Comparison of ENCODE assay signal across 6 cellular contexts in the genomic region with DNA sequence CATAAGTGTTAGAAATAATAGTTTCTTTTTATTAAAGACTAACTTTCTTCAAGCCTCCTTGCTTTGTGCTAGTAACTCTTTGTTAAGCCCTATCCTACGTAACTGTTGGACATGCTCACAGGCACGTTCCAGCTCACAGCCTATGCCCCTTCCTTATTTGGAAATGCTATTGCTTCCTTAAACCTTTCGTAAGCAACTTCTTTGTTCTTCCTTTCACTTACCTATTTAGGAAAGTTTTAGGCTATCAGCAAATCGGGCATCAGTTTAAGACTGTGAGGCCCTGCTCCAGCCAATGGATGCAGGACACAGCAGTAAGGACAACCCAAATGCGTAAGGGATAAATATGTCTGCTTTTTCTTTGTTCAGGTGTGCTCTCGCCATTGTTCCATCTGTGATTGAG. TPM values are rescaled to one million over a fixed set of nuclear protein-coding genes. Genes with fewer than 3 reads are reported as not detected.
"Had no signal": no experiment of that assay in that cellular context is flagged by ENCODE, and none has a peak within 500 bp of the region (broad histone marks: within the 10 kb centered on the region; RNA-seq: fewer than 3 reads in every experiment).

No MANE protein-coding gene starts in this region.

RNA-seq across cellular contexts. Expression of a gene that starts 14.2 kb away (rescaled TPM):
- total RNA-seq: activated CD4-positive, alpha-beta T cell treated with anti-CD3 and anti-CD28 coated beads, Interleukin-2, amount 10 ng/mL, durations not matched to agents 24 days and 14 days; activated CD8-positive, alpha-beta T cell treated with anti-CD3 and anti-CD28 coated beads for 36 hours; activated naive CD8-positive, alpha-beta T cell treated with anti-CD3 and anti-CD28 coated beads for 36 hours; activated T-cell treated with anti-CD3 and anti-CD28 coated beads, Interleukin-2, amount 50 U/mL, for 72 hours; OCI-LY7; Right ventricle myocardium superior had no signal
